In genomic region chr9:94031946-94032345, GRCh38 we compare ENCODE assay signal across 1 cellular context.
TF ChIP-seq lines count a peak whose summit lies in the region.

No MANE protein-coding gene starts in this region.

TF ChIP-seq in SK-N-SH, 30 proteins besides CTCF, POLR2A, EP300 and RAD21 (continued from another document):
- TF ChIP-seq REST (IDR thresholded peaks at IDR 0.05; ENCODE audit: low read depth, low read length) (no peak), RCOR1 (IDR thresholded peaks at IDR 0.05; ENCODE audit: low read length) (no peak), TAF1 (IDR thresholded peaks at IDR 0.05; ENCODE audit: borderline replicate concordance, low read depth, low read length) (no peak), USF1 (IDR thresholded peaks at IDR 0.05; ENCODE audit: borderline replicate concordance, low read depth) (no peak), TCF12 (IDR thresholded peaks at IDR 0.05) (no peak), NRF1 (IDR thresholded peaks at IDR 0.05; ENCODE audit: low read depth, low read length) (no peak), YY1 (IDR thresholded peaks at IDR 0.05; ENCODE audit: low read depth) (no peak), TEAD4 (IDR thresholded peaks at IDR 0.05; ENCODE audit: borderline replicate concordance, insufficient read depth) (no peak)
